In genomic region chr1:109989656-109990653, GRCh38 we compare ENCODE assay signal across 14 cellular contexts. TPM values are rescaled to one million over a fixed set of nuclear protein-coding genes. Genes with fewer than 3 reads are reported as not detected.
A peak's percentile ranks its signal among the peaks of the same experiment; 100 is the strongest.
DNase-seq lines count a peak whose midpoint lies in the region; ATAC-seq, FAIRE-seq and TF ChIP-seq lines count a peak whose summit lies in the region.
"Had no signal": no experiment of that assay in that cellular context is flagged by ENCODE, and none has a peak within 500 bp of the region (broad histone marks: within the 10 kb centered on the region; RNA-seq: fewer than 3 reads in every experiment).

No MANE protein-coding gene starts in this region.

- H3K9me3 ChIP-seq in liver (ENCODE audit: control insufficient read depth in 4 of 4, low read length in 3 of 4) (no peaks in the 10 kb centered on the region), HepG2 (ENCODE audit: low read length) (no peaks in the 10 kb centered on the region), K562 (replicated peaks; ENCODE audit: control insufficient read depth, insufficient read depth, low read depth, low read length) (no peaks in the 10 kb centered on the region), lower lobe of right lung (no peaks in the 10 kb centered on the region)
- H3K9me3 ChIP-seq: tibial nerve had no signal

- peaks cover 3% of the 10 kb centered on the region for H4K20me1 ChIP-seq in HepG2 (ENCODE audit: insufficient read depth, low read length)
- peaks cover 8% of the 10 kb centered on the region; the same call in 1 of the 2 replicates for H4K20me1 ChIP-seq in K562 (replicated peaks; ENCODE audit: control insufficient read depth, insufficient read depth, low read length)

- no peak overlapping the region for H3K27ac ChIP-seq in liver (ENCODE audit: low read depth in 1 of 2, low read length in 2 of 2)
- no peak overlapping the region for H3K27ac ChIP-seq in HepG2 (ENCODE audit: extremely low read length, insufficient read depth, low read length)
- H3K27ac ChIP-seq in K562 (ENCODE audit: extremely low read depth, low read depth, low read length), result no peak overlapping the region
- H3K27ac ChIP-seq in lower lobe of right lung, result peak overlapping the region; percentile 16
- H3K27ac ChIP-seq: RWPE1 had no signal

- TF ChIP-seq RAD21 in liver (IDR thresholded peaks at IDR 0.05) (no peak), HepG2 (CRISPR knock-in tag; IDR thresholded peaks at IDR 0.05) (no peak), K562 (CRISPR knock-in tag; conservative IDR thresholded peaks at IDR 0.05 in 1 of 2, IDR thresholded peaks at IDR 0.05 in 1 of 2) (no peak)

- H3K9ac ChIP-seq in liver (ENCODE audit: low read depth in 1 of 2, low read length in 2 of 2) (no peak overlapping the region), HepG2 (ENCODE audit: insufficient read depth, low read depth, low read length) (no peak overlapping the region), K562 (ENCODE audit: insufficient read depth in 1 of 2, low read depth in 2 of 2, low read length in 2 of 2) (no peak overlapping the region)

- H3K36me3 ChIP-seq in liver (ENCODE audit: control insufficient read depth in 4 of 4, insufficient read depth in 3 of 4, low read depth in 1 of 4, low read length in 3 of 4) (no peaks in the 10 kb centered on the region), HepG2 (replicated peaks in 1 of 2; ENCODE audit: control insufficient read depth in 1 of 2, insufficient read depth in 2 of 2, low read length in 2 of 2) (peaks cover 4% of the 10 kb centered on the region in 2 experiments; a peak in 2 of 5 replicates), K562 (ENCODE audit: control insufficient read depth, insufficient read depth, low read length) (peaks cover 66% of the 10 kb centered on the region), lower lobe of right lung (no peaks in the 10 kb centered on the region)
- H3K36me3 ChIP-seq: tibial nerve had no signal

- no peak for DNase-seq in HepG2 (ENCODE audit: low spot score)
- DNase-seq in K562 (ENCODE audit: extremely low read depth in 1 of 4, low spot score in 3 of 4), result no peak
- no peak for DNase-seq in lower lobe of right lung
- DNase-seq in NCI-H2196 (lab: John Stamatoyannopoulos, UW; ENCODE audit: unreplicated experiment), result no peak
- no peak for DNase-seq in NCI-H187 treated with DMSO at 0.1 percent for 48 hours (lab: John Stamatoyannopoulos, UW)
- no peak for DNase-seq in NCI-H226
- DNase-seq: aorta; effector memory CD8-positive, alpha-beta T cell; hippocampal formation; NCI-H2171 had no signal

- H2AFZ ChIP-seq in HepG2 (ENCODE audit: low read length) (no peak overlapping the region), K562 (ENCODE audit: low read depth, low read length) (no peak overlapping the region)

- no peaks in the 10 kb centered on the region for H3K9me1 ChIP-seq in K562 (ENCODE audit: control insufficient read depth, insufficient read depth, low read length)

- FAIRE-seq in HepG2 (lab: Jason Lieb, UNC) (no peak), K562 (lab: Jason Lieb, UNC) (no peak)

- intact Hi-C loops in HepG2 (cut with micrococcal nuclease; ENCODE audit: unreplicated experiment) (loop anchor here (5.0 to 10.0 kb wide), 3 partner anchors 275 to 445 kb away; partner anchors contain the start of genes GNAI3 and GSTM5), K562 (cut with micrococcal nuclease) (no loop called here), lower lobe of right lung (cut with DNase I) (no loop called here)

- TF ChIP-seq CTCF in liver (IDR thresholded peaks at IDR 0.05; ENCODE audit: low read depth, low read length, missing input control) (no peak), HepG2 (CRISPR knock-in tag; IDR thresholded peaks at IDR 0.05) (no peak), K562 (IDR thresholded peaks at IDR 0.05 in 2 of 3, conservative IDR thresholded peaks at IDR 0.05 in 1 of 3; ENCODE audit: insufficient read depth in 2 of 3, low read depth in 1 of 3, low read length in 3 of 3) (no peak), lower lobe of right lung (IDR thresholded peaks at IDR 0.05) (no peak)

- BruUV-seq in HepG2 (replicated peaks; lab: Mats Ljungman, UMichigan), result no TSS peak
- no TSS peak for BruUV-seq in K562 (replicated peaks; lab: Mats Ljungman, UMichigan)

- ATAC-seq in HepG2 (no peak), K562 (no peak), lower lobe of right lung (peak in 1 of 2 donors; percentile 41), GM18909 (IDR thresholded peaks at IDR 0.05; ENCODE audit: poor library complexity, unreplicated experiment) (no peak)
- ATAC-seq: effector memory CD8-positive, alpha-beta T cell had no signal

- H3K79me2 ChIP-seq in HepG2 (ENCODE audit: insufficient read depth, low read length) (peaks cover 75% of the 10 kb centered on the region), K562 (ENCODE audit: control insufficient read depth, insufficient read depth, low read length) (peaks cover 81% of the 10 kb centered on the region)

- in situ Hi-C loops in HepG2 (cut with HindIII; ENCODE audit: extremely low pct_ligation_motif_present, low pct_unique_long_range_greater_than_20kb), result loop anchor here (10.0 kb wide), 1 partner anchor 345 kb away; no protein-coding TSS in a partner anchor
- in situ Hi-C loops in K562 (cut with MboI), result loop anchor here (5.0 kb wide), 2 partner anchors 348 to 443 kb away; partner anchors contain the start of gene GNAI3

- WGBS in liver, result 81% methylated on average over 9 of the region's 9 CpGs
- WGBS in HepG2 (ENCODE audit: low lambda C conversion rate), result 95% methylated on average over 9 of the region's 9 CpGs
- 77% methylated on average over 9 of the region's 9 CpGs for WGBS in K562 (ENCODE audit: insufficient coverage, low coverage, missing lambda C conversion rate)

- H3K4me3 ChIP-seq in liver (ENCODE audit: low read depth in 1 of 3, low read length in 3 of 3), result no peak overlapping the region
- H3K4me3 ChIP-seq in HepG2 (replicated peaks in 1 of 3; ENCODE audit: insufficient read depth in 1 of 3, low read depth in 2 of 3, low read length in 3 of 3), result no peak overlapping the region
- H3K4me3 ChIP-seq in K562, result no peak overlapping the region
- no peak overlapping the region for H3K4me3 ChIP-seq in lower lobe of right lung
- H3K4me3 ChIP-seq: tibial nerve had no signal

- TF ChIP-seq POLR2A in HepG2 (IDR thresholded peaks at IDR 0.05; ENCODE audit: insufficient read depth in 1 of 2, low read depth in 2 of 2, low read length in 2 of 2) (no peak), K562 (conservative IDR thresholded peaks at IDR 0.05) (no peak)

- H3K27me3 ChIP-seq in liver (ENCODE audit: control insufficient read depth in 4 of 4, insufficient read depth in 4 of 4, low read length in 3 of 4), result no peaks in the 10 kb centered on the region
- no peaks in the 10 kb centered on the region; a peak in 1 of 5 replicates for H3K27me3 ChIP-seq in HepG2 (ENCODE audit: control insufficient read depth in 1 of 2, insufficient read depth in 2 of 2, low read length in 2 of 2)
- no peaks in the 10 kb centered on the region for H3K27me3 ChIP-seq in K562 (ENCODE audit: control insufficient read depth in 2 of 2, insufficient read depth in 2 of 2, low read length in 2 of 2)
- H3K27me3 ChIP-seq in lower lobe of right lung (ENCODE audit: low read depth), result no peaks in the 10 kb centered on the region
- H3K27me3 ChIP-seq: tibial nerve had no signal

- TF ChIP-seq EP300 in HepG2 (IDR thresholded peaks at IDR 0.05; ENCODE audit: low read depth in 2 of 2, low read length in 2 of 2) (no peak), HepG2 (CRISPR knock-in tag; IDR thresholded peaks at IDR 0.05; ENCODE audit: borderline replicate concordance) (no peak), K562 (IDR thresholded peaks at IDR 0.05; ENCODE audit: low read length) (no peak; the same call in 1 of the 2 replicates)

- CTCF ChIA-PET in HepG2 (lab: Yijun Ruan, JAX; ENCODE audit: low intra/inter-chr PET ratio, low total read pairs) (no interaction called here), K562 (lab: Yijun Ruan, JAX; ENCODE audit: low intra/inter-chr PET ratio) (no interaction called here)

- peaks cover 2 to 64% (median 51%) of the 10 kb centered on the region in 4 donors for H3K4me1 ChIP-seq in liver (ENCODE audit: control insufficient read depth in 4 of 4, insufficient read depth in 4 of 4, low read length in 3 of 4)
- peaks cover 50% of the 10 kb centered on the region for H3K4me1 ChIP-seq in HepG2 (ENCODE audit: insufficient read depth, low read length)
- peaks cover 6 to 32% of the 10 kb centered on the region in 2 experiments; a peak in 4 of 5 replicates for H3K4me1 ChIP-seq in K562 (replicated peaks in 1 of 2; ENCODE audit: control insufficient read depth in 2 of 2, insufficient read depth in 2 of 2, low read length in 2 of 2)
- H3K4me1 ChIP-seq in lower lobe of right lung, result peaks cover 74% of the 10 kb centered on the region

- H3K4me2 ChIP-seq in HepG2 (ENCODE audit: low read depth, low read length) (no peak overlapping the region; the same call in 1 of the 2 replicates), K562 (ENCODE audit: insufficient read depth, low read length) (no peak overlapping the region)

- POLR2A ChIA-PET in HepG2 (lab: Yijun Ruan, JAX) (no interaction called here), K562 (lab: Yijun Ruan, JAX) (interaction anchor here (1.2 kb wide), 2 partner anchors 9 to 14 kb away, joined by 4 read pairs; no protein-coding TSS in a partner anchor)

RNA-seq across cellular contexts. Expression of gene AHCYL1, which starts 5.4 kb away (rescaled TPM):
- total RNA-seq in liver (10 to 100 TPM; 27.1 to 40.7 TPM), HepG2 (2016; rRNA removed; fragmentation: Illumina TruSeq; extraction: Trizol) (40.9 and 63.2 TPM in 2 replicates), K562 (2014; rRNA removed) (39.8 and 40.1 TPM in 2 replicates), K562 (2014; rRNA removed; fragmentation: Illumina TruSeq; extraction: Trizol) (44.5 and 49.8 TPM in 2 replicates), K562 (2015; rRNA removed; fragmentation: Illumina TruSeq; extraction: Trizol) (40.5 and 40.9 TPM in 2 replicates), K562 (2021) (75.5 and 84.9 TPM in 2 replicates), lower lobe of right lung (83.9 TPM)
- polyA plus RNA-seq in liver (10 to 100 TPM; 24.9 to 33.5 TPM), HepG2 (2011; rRNA removed) (69.4 and 76.3 TPM in 2 replicates), K562 (2011; rRNA removed) (96.4 and 118 TPM in 2 replicates), K562 (2014; fragmentation: Illumina TruSeq; extraction: Trizol) (75.5 and 83.7 TPM in 2 replicates), K562 (2014; fragmentation: Nextera tagmentation; extraction: Ambion mirVana) (10 to 100 TPM; 27.3 to 32.9 TPM), K562 (2014; rRNA removed) (53.4 and 56.3 TPM in 2 replicates)
- 3.7 and 5.4 TPM in 2 replicates for total RNA-seq in HepG2 (2016; cell fraction: cytosol; rRNA removed; fragmentation: Illumina TruSeq; extraction: Trizol; ENCODE audit: low read depth)
- total RNA-seq in HepG2 (2016; cell fraction: insoluble cytoplasmic fraction; rRNA removed; fragmentation: Illumina TruSeq; extraction: Trizol), result 40.0 and 59.5 TPM in 2 replicates
- total RNA-seq in HepG2 (2016; cell fraction: membrane; rRNA removed; fragmentation: Illumina TruSeq; extraction: Trizol), result 22.3 and 23.2 TPM in 2 replicates
- total RNA-seq in HepG2 (2016; cell fraction: nucleus; rRNA removed; fragmentation: Illumina TruSeq; extraction: Trizol), result 37.9 and 43.8 TPM in 2 replicates
- polyA plus RNA-seq in HepG2 (2011; cell fraction: cytosol; rRNA removed), result 38.4 and 54.0 TPM in 2 replicates
- 64.7 and 65.0 TPM in 2 replicates for polyA plus RNA-seq in HepG2 (2011; cell fraction: nucleus; rRNA removed)
- polyA plus RNA-seq in HepG2 (2012), result 76.2 and 86.9 TPM in 2 replicates
- polyA plus RNA-seq in HepG2 (2016; cell fraction: cytosol; fragmentation: Illumina TruSeq; extraction: Trizol; ENCODE audit: low read depth), result 3.1 TPM in 2 replicates
- polyA plus RNA-seq in HepG2 (2016; cell fraction: insoluble cytoplasmic fraction; fragmentation: Illumina TruSeq; extraction: Trizol; ENCODE audit: low read depth), result 70.3 and 75.5 TPM in 2 replicates
- polyA plus RNA-seq in HepG2 (2016; cell fraction: membrane; fragmentation: Illumina TruSeq; extraction: Trizol; ENCODE audit: low read depth), result 12.5 and 13.4 TPM in 2 replicates
- polyA plus RNA-seq in HepG2 (2016; cell fraction: nucleus; fragmentation: Illumina TruSeq; extraction: Trizol; ENCODE audit: insufficient read depth, low read depth), result 70.7 and 72.2 TPM in 2 replicates
- 45.5 and 101 TPM in 2 replicates for polyA minus RNA-seq in HepG2 (2011; rRNA and poly(A)+ RNA removed; ENCODE audit: low replicate concordance)
- 37.5 and 49.8 TPM in 2 replicates for polyA minus RNA-seq in HepG2 (2011; cell fraction: cytosol; rRNA and poly(A)+ RNA removed)
- polyA minus RNA-seq in HepG2 (2011; cell fraction: nucleus; rRNA and poly(A)+ RNA removed), result 38.5 and 46.5 TPM in 2 replicates
- 86.0 and 94.1 TPM in 2 replicates for total RNA-seq in K562 (2011; cell fraction: chromatin; rRNA removed; ENCODE audit: low replicate concordance)
- total RNA-seq in K562 (2011; cell fraction: nucleolus; rRNA removed), result 41.9 and 46.3 TPM in 2 replicates
- 65.2 and 107 TPM in 2 replicates for total RNA-seq in K562 (2011; cell fraction: nucleoplasm; rRNA removed)
- 57.9 and 73.1 TPM in 2 replicates for polyA plus RNA-seq in K562 (2011; cell fraction: cytosol; rRNA removed)
- 97.2 and 104 TPM in 2 replicates for polyA plus RNA-seq in K562 (2011; cell fraction: nucleus; rRNA removed)
- polyA plus RNA-seq in K562 (2012), result 84.4 and 103 TPM in 2 replicates
- polyA minus RNA-seq in K562 (2011; rRNA and poly(A)+ RNA removed), result 87.3 and 94.7 TPM in 2 replicates
- polyA minus RNA-seq in K562 (2011; cell fraction: cytosol; rRNA and poly(A)+ RNA removed), result 52.4 and 62.1 TPM in 2 replicates
- polyA minus RNA-seq in K562 (2011; cell fraction: nucleus; rRNA and poly(A)+ RNA removed), result 32.6 and 50.8 TPM in 2 replicates

RNA-seq across cellular contexts. Expression of gene STRIP1, which starts 44.5 kb away (rescaled TPM):
- 10 to 100 TPM; 20.5 to 22.8 TPM for total RNA-seq in liver
- 1 to 10 TPM; 5.8 to 6.0 TPM for polyA plus RNA-seq in liver
- total RNA-seq in HepG2 (2016; rRNA removed; fragmentation: Illumina TruSeq; extraction: Trizol), result 16.3 and 27.9 TPM in 2 replicates
- 6.2 and 7.1 TPM in 2 replicates for total RNA-seq in HepG2 (2016; cell fraction: cytosol; rRNA removed; fragmentation: Illumina TruSeq; extraction: Trizol; ENCODE audit: low read depth)
- total RNA-seq in HepG2 (2016; cell fraction: insoluble cytoplasmic fraction; rRNA removed; fragmentation: Illumina TruSeq; extraction: Trizol), result 14.0 and 27.8 TPM in 2 replicates
- total RNA-seq in HepG2 (2016; cell fraction: membrane; rRNA removed; fragmentation: Illumina TruSeq; extraction: Trizol), result 10.0 and 13.7 TPM in 2 replicates
- 37.6 and 44.2 TPM in 2 replicates for total RNA-seq in HepG2 (2016; cell fraction: nucleus; rRNA removed; fragmentation: Illumina TruSeq; extraction: Trizol)
- polyA plus RNA-seq in HepG2 (2011; rRNA removed), result 20.9 and 26.3 TPM in 2 replicates
- polyA plus RNA-seq in HepG2 (2011; cell fraction: cytosol; rRNA removed), result 15.1 and 16.2 TPM in 2 replicates
- 91.2 and 91.4 TPM in 2 replicates for polyA plus RNA-seq in HepG2 (2011; cell fraction: nucleus; rRNA removed)
- polyA plus RNA-seq in HepG2 (2012), result 16.7 and 21.2 TPM in 2 replicates
- polyA plus RNA-seq in HepG2 (2016; cell fraction: cytosol; fragmentation: Illumina TruSeq; extraction: Trizol; ENCODE audit: low read depth), result 1.0 and 1.3 TPM in 2 replicates
- 10.0 and 11.4 TPM in 2 replicates for polyA plus RNA-seq in HepG2 (2016; cell fraction: insoluble cytoplasmic fraction; fragmentation: Illumina TruSeq; extraction: Trizol; ENCODE audit: low read depth)
- 2.5 and 2.7 TPM in 2 replicates for polyA plus RNA-seq in HepG2 (2016; cell fraction: membrane; fragmentation: Illumina TruSeq; extraction: Trizol; ENCODE audit: low read depth)
- polyA plus RNA-seq in HepG2 (2016; cell fraction: nucleus; fragmentation: Illumina TruSeq; extraction: Trizol; ENCODE audit: insufficient read depth, low read depth), result 50.1 TPM in 2 replicates
- polyA minus RNA-seq in HepG2 (2011; rRNA and poly(A)+ RNA removed; ENCODE audit: low replicate concordance), result 42.0 and 70.7 TPM in 2 replicates
- 12.7 and 13.3 TPM in 2 replicates for polyA minus RNA-seq in HepG2 (2011; cell fraction: cytosol; rRNA and poly(A)+ RNA removed)
- polyA minus RNA-seq in HepG2 (2011; cell fraction: nucleus; rRNA and poly(A)+ RNA removed), result 70.0 and 73.5 TPM in 2 replicates
- total RNA-seq in K562 (2011; cell fraction: chromatin; rRNA removed; ENCODE audit: low replicate concordance), result 216 and 291 TPM in 2 replicates
- 159 and 160 TPM in 2 replicates for total RNA-seq in K562 (2011; cell fraction: nucleolus; rRNA removed)
- total RNA-seq in K562 (2011; cell fraction: nucleoplasm; rRNA removed), result 167 and 180 TPM in 2 replicates
- 34.2 and 40.1 TPM in 2 replicates for total RNA-seq in K562 (2014; rRNA removed)
- 27.6 and 28.6 TPM in 2 replicates for total RNA-seq in K562 (2014; rRNA removed; fragmentation: Illumina TruSeq; extraction: Trizol)
- total RNA-seq in K562 (2015; rRNA removed; fragmentation: Illumina TruSeq; extraction: Trizol), result 29.0 and 30.6 TPM in 2 replicates
- total RNA-seq in K562 (2021), result 38.5 and 42.3 TPM in 2 replicates
- polyA plus RNA-seq in K562 (2011; rRNA removed), result 32.6 and 32.8 TPM in 2 replicates
- 20.9 and 23.7 TPM in 2 replicates for polyA plus RNA-seq in K562 (2011; cell fraction: cytosol; rRNA removed)
- 128 and 143 TPM in 2 replicates for polyA plus RNA-seq in K562 (2011; cell fraction: nucleus; rRNA removed)
- polyA plus RNA-seq in K562 (2012), result 23.1 and 25.5 TPM in 2 replicates
- polyA plus RNA-seq in K562 (2014; fragmentation: Illumina TruSeq; extraction: Trizol), result 30.6 and 32.2 TPM in 2 replicates
- 10 to 100 TPM in 1 of 2 experiments, 1 to 10 TPM in 1; 9.9 to 10.5 TPM for polyA plus RNA-seq in K562 (2014; fragmentation: Nextera tagmentation; extraction: Ambion mirVana)
- 30.4 and 32.0 TPM in 2 replicates for polyA plus RNA-seq in K562 (2014; rRNA removed)
- 51.3 and 51.8 TPM in 2 replicates for polyA minus RNA-seq in K562 (2011; rRNA and poly(A)+ RNA removed)
- 16.5 and 21.1 TPM in 2 replicates for polyA minus RNA-seq in K562 (2011; cell fraction: cytosol; rRNA and poly(A)+ RNA removed)
- polyA minus RNA-seq in K562 (2011; cell fraction: nucleus; rRNA and poly(A)+ RNA removed), result 79.6 and 106 TPM in 2 replicates
- 36.5 TPM for total RNA-seq in lower lobe of right lung
